25 cellular contexts compared by ENCODE assay signal in genomic region chr22:47151490-47151889, GRCh38.
DNase-seq lines count a peak whose midpoint lies in the region; ATAC-seq and TF ChIP-seq lines count a peak whose summit lies in the region.
"Had no signal": no experiment of that assay in that cellular context is flagged by ENCODE, and none has a peak within 500 bp of the region (broad histone marks: within the 10 kb centered on the region; RNA-seq: fewer than 3 reads in every experiment).

No MANE protein-coding gene starts in this region.

- no peak for TF ChIP-seq CTCF in cardiac fibroblast (IDR thresholded peaks at IDR 0.05; ENCODE audit: low read depth, low read length)

- H4K8ac ChIP-seq in trophoblast cell (ENCODE audit: low read depth, low read length): peak overlapping the region; percentile 32

- DNase-seq in GM04504 (ENCODE audit: low read depth): peak; percentile 6
- DNase-seq in NCI-H226: peak; percentile 16
- peak; percentile 36 to 55 for DNase-seq in cardiac fibroblast (ENCODE audit: low read depth in 2 of 2)
- peak in 1 of 2 donors; percentile 2 for DNase-seq in trophoblast cell
- no peak for DNase-seq in effector CD8-positive, alpha-beta T cell (lab: John Stamatoyannopoulos, UW)
- no peak for DNase-seq in ecto neural progenitor cell (ENCODE audit: low spot score)
- no peak for DNase-seq in GF-D8 (lab: John Stamatoyannopoulos, UW)
- DNase-seq: activated CD8-positive, alpha-beta memory T cell treated with anti-CD3 and anti-CD28 coated beads, Interleukin-2, amount 50 U/mL, for 4 hours; activated gamma-delta T cell treated with Interleukin-2 at 50 U/mL for 16 hours; body of pancreas; C1 segment of cervical spinal cord; DMS 273 treated with DMSO at 0.1 percent for 48 hours; HCEC 1CT; heart right ventricle; kidney glomerular epithelial cell; midbrain; NCI-H187; NCI-H446 treated with DMSO at 0.1 percent for 48 hours; SHP77; stimulated activated naive CD4-positive, alpha-beta T cell treated with Interleukin-2 at 50 U/mL for 16 hours; T-helper 17 cell had no signal

- H3K79me1 ChIP-seq in trophoblast cell (ENCODE audit: low read length): peaks cover 3% of the 10 kb centered on the region

- no peak overlapping the region for H4K12ac ChIP-seq in trophoblast cell (ENCODE audit: low read depth, low read length)

- no peak for ATAC-seq in HG03175 (IDR thresholded peaks at IDR 0.05; ENCODE audit: unreplicated experiment)
- ATAC-seq: body of pancreas, esophagus mucosa, heart right ventricle, T-helper 17 cell had no signal

- no peaks in the 10 kb centered on the region for H3K36me3 ChIP-seq in trophoblast cell (ENCODE audit: control insufficient read depth in 1 of 2, insufficient read depth in 2 of 2, low read length in 2 of 2)
- H3K36me3 ChIP-seq: heart right ventricle, neural progenitor cell had no signal

- H3K4me3 ChIP-seq in cardiac fibroblast (replicated peaks in 1 of 2; ENCODE audit: low read depth in 2 of 2, low read length in 2 of 2) (no peak overlapping the region), trophoblast cell (ENCODE audit: low read depth, low read length) (no peak overlapping the region)
- H3K4me3 ChIP-seq: body of pancreas, heart right ventricle, neural progenitor cell, tibial nerve had no signal

- H3K18ac ChIP-seq in trophoblast cell (ENCODE audit: low read length): peak overlapping the region; percentile 54

- no peaks in the 10 kb centered on the region for H3K79me2 ChIP-seq in trophoblast cell (ENCODE audit: control insufficient read depth, insufficient read depth, low read length, poor library complexity)

- peak overlapping the region; percentile 21 for H4K91ac ChIP-seq in trophoblast cell (ENCODE audit: low read depth, low read length)

- H2AK5ac ChIP-seq in trophoblast cell (ENCODE audit: low read length): no peak overlapping the region

- no peaks in the 10 kb centered on the region for H3K9me3 ChIP-seq in trophoblast cell (ENCODE audit: insufficient read depth, low read depth, low read length)
- H3K9me3 ChIP-seq: body of pancreas had no signal

- H3K4me2 ChIP-seq in trophoblast cell (ENCODE audit: low read length): no peak overlapping the region
- H3K4me2 ChIP-seq: neural progenitor cell had no signal

- H3K9ac ChIP-seq in trophoblast cell (ENCODE audit: low read length): no peak overlapping the region
- H3K9ac ChIP-seq: neural progenitor cell had no signal

- no peaks in the 10 kb centered on the region for H3K27me3 ChIP-seq in trophoblast cell (ENCODE audit: insufficient read depth, low read length)
- H3K27me3 ChIP-seq: body of pancreas, heart right ventricle, neural progenitor cell, tibial nerve had no signal

- H2BK120ac ChIP-seq in trophoblast cell (ENCODE audit: insufficient read depth, low read length, poor library complexity): peak overlapping the region; percentile 3

- H3K23ac ChIP-seq in trophoblast cell (ENCODE audit: low read length): no peak overlapping the region

- no CpG with 5 or more reads among the region's 10 CpGs for WGBS in trophoblast cell (ENCODE audit: extremely low coverage, insufficient coverage, insufficient read length)

- H2BK12ac ChIP-seq in trophoblast cell (ENCODE audit: low read length): no peak overlapping the region

- H3K14ac ChIP-seq in trophoblast cell (ENCODE audit: low read length): peak overlapping the region; percentile 60

- peaks cover 8 to 10% of the 10 kb centered on the region in 2 experiments for H3K4me1 ChIP-seq in trophoblast cell (ENCODE audit: control insufficient read depth in 1 of 2, insufficient read depth in 2 of 2, low read length in 2 of 2)
- H3K4me1 ChIP-seq: neural progenitor cell had no signal

- peak overlapping the region; percentile 5 for H2BK5ac ChIP-seq in trophoblast cell (ENCODE audit: low read depth, low read length, poor library complexity)

- H2AFZ ChIP-seq in trophoblast cell (ENCODE audit: insufficient read depth, low read length, poor library complexity): no peak overlapping the region
- H2AFZ ChIP-seq: neural progenitor cell had no signal

- no peak overlapping the region for H3K27ac ChIP-seq in trophoblast cell (ENCODE audit: low read depth, low read length)
- H3K27ac ChIP-seq: body of pancreas, heart right ventricle, neural progenitor cell, tibial nerve had no signal

- H3K4ac ChIP-seq in trophoblast cell (ENCODE audit: low read depth, low read length): no peak overlapping the region

Comparison
In these comparisons a context has a peak if more than half of its experiments do, and no peak if none do; other contexts are left out.
1. DNase-seq: peak in GM04504 (single experiment), NCI-H226 (single experiment) and cardiac fibroblast (2 of 2); none in effector CD8-positive, alpha-beta T cell (single experiment), ecto neural progenitor cell (single experiment) and GF-D8 (single experiment).